Comparison of ENCODE assay signal across 1 cellular context in the genomic region with DNA sequence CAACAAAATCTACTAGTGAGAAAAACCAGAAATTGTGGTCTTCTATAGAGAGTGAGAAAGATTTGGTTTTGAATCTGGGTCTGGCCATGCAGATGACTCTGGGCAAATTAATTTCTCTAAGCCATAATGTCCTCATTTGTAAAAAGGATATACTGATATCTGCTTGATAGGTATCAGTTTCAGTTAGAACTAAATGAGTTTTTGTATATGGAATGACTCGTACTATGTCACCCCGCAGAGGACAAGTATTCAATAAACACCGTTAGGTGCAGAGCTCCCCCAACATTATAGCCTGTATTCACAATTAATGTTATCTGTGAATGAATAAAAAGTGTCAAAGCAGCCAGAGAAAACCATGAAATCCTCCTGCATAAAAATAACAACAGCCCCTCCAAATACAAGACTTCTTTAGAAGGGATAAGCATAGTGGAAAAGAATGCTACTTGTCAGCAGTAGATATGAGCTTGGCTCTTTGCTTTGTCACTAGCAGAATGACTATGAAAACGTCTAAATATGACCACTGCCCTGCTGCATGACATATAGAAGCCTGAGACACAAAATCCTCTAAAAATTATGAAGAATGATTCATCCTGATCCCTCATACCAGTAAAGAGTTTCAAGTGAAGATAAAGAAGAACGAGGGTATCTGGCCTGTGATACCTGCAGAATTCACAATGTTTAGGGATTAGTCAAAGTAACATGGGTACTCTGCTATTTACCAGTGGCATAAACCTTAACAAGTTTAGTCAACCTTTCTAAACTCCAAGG.
A peak's percentile ranks its signal among the peaks of the same experiment; 100 is the strongest.
TF ChIP-seq lines count a peak whose summit lies in the region.

No MANE protein-coding gene starts in this region.

TF ChIP-seq in K562, 482 proteins besides CTCF, POLR2A, EP300 and RAD21 (continued from another document and continues in another):
- TF ChIP-seq, protein P1, sequence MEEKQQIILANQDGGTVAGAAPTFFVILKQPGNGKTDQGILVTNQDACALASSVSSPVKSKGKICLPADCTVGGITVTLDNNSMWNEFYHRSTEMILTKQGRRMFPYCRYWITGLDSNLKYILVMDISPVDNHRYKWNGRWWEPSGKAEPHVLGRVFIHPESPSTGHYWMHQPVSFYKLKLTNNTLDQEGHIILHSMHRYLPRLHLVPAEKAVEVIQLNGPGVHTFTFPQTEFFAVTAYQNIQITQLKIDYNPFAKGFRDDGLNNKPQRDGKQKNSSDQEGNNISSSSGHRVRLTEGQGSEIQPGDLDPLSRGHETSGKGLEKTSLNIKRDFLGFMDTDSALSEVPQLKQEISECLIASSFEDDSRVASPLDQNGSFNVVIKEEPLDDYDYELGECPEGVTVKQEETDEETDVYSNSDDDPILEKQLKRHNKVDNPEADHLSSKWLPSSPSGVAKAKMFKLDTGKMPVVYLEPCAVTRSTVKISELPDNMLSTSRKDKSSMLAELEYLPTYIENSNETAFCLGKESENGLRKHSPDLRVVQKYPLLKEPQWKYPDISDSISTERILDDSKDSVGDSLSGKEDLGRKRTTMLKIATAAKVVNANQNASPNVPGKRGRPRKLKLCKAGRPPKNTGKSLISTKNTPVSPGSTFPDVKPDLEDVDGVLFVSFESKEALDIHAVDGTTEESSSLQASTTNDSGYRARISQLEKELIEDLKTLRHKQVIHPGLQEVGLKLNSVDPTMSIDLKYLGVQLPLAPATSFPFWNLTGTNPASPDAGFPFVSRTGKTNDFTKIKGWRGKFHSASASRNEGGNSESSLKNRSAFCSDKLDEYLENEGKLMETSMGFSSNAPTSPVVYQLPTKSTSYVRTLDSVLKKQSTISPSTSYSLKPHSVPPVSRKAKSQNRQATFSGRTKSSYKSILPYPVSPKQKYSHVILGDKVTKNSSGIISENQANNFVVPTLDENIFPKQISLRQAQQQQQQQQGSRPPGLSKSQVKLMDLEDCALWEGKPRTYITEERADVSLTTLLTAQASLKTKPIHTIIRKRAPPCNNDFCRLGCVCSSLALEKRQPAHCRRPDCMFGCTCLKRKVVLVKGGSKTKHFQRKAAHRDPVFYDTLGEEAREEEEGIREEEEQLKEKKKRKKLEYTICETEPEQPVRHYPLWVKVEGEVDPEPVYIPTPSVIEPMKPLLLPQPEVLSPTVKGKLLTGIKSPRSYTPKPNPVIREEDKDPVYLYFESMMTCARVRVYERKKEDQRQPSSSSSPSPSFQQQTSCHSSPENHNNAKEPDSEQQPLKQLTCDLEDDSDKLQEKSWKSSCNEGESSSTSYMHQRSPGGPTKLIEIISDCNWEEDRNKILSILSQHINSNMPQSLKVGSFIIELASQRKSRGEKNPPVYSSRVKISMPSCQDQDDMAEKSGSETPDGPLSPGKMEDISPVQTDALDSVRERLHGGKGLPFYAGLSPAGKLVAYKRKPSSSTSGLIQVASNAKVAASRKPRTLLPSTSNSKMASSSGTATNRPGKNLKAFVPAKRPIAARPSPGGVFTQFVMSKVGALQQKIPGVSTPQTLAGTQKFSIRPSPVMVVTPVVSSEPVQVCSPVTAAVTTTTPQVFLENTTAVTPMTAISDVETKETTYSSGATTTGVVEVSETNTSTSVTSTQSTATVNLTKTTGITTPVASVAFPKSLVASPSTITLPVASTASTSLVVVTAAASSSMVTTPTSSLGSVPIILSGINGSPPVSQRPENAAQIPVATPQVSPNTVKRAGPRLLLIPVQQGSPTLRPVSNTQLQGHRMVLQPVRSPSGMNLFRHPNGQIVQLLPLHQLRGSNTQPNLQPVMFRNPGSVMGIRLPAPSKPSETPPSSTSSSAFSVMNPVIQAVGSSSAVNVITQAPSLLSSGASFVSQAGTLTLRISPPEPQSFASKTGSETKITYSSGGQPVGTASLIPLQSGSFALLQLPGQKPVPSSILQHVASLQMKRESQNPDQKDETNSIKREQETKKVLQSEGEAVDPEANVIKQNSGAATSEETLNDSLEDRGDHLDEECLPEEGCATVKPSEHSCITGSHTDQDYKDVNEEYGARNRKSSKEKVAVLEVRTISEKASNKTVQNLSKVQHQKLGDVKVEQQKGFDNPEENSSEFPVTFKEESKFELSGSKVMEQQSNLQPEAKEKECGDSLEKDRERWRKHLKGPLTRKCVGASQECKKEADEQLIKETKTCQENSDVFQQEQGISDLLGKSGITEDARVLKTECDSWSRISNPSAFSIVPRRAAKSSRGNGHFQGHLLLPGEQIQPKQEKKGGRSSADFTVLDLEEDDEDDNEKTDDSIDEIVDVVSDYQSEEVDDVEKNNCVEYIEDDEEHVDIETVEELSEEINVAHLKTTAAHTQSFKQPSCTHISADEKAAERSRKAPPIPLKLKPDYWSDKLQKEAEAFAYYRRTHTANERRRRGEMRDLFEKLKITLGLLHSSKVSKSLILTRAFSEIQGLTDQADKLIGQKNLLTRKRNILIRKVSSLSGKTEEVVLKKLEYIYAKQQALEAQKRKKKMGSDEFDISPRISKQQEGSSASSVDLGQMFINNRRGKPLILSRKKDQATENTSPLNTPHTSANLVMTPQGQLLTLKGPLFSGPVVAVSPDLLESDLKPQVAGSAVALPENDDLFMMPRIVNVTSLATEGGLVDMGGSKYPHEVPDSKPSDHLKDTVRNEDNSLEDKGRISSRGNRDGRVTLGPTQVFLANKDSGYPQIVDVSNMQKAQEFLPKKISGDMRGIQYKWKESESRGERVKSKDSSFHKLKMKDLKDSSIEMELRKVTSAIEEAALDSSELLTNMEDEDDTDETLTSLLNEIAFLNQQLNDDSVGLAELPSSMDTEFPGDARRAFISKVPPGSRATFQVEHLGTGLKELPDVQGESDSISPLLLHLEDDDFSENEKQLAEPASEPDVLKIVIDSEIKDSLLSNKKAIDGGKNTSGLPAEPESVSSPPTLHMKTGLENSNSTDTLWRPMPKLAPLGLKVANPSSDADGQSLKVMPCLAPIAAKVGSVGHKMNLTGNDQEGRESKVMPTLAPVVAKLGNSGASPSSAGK (IDR thresholded peaks at IDR 0.05) = no peak
- TF ChIP-seq JUN (IDR thresholded peaks at IDR 0.05; ENCODE audit: borderline replicate concordance, low read depth, low read length) (no peak), JUN (CRISPR knock-in tag; IDR thresholded peaks at IDR 0.05; ENCODE audit: borderline replicate concordance) (no peak), RBM39 (optimal IDR thresholded peaks at IDR 0.05; ENCODE audit: low read depth, low read length) (no peak), ZNF133 (CRISPR knock-in tag; IDR thresholded peaks at IDR 0.05) (no peak), TRIM24 (IDR thresholded peaks at IDR 0.05) (peak; percentile 28 to 52; a peak in 2 of 4 replicates), MCM5 (IDR thresholded peaks at IDR 0.05; ENCODE audit: low read depth) (no peak), ZNF224 (CRISPR knock-in tag; IDR thresholded peaks at IDR 0.05) (no peak), HDAC6 (IDR thresholded peaks at IDR 0.05; ENCODE audit: low read depth, low read length) (no peak), ATF7 (IDR thresholded peaks at IDR 0.05) (0 out of 2 replicates have a peak, but pooled peaks have one; percentile 15), PPARD (CRISPR knock-in tag; IDR thresholded peaks at IDR 0.05) (no peak), ZFP1 (CRISPR knock-in tag; IDR thresholded peaks at IDR 0.05) (no peak), SNIP1 (IDR thresholded peaks at IDR 0.05; ENCODE audit: low read depth) (no peak), PCBP1 (IDR thresholded peaks at IDR 0.05; ENCODE audit: low read depth, low read length, poor library complexity, severe bottlenecking) (no peak), TBL1XR1 (IDR thresholded peaks at IDR 0.05; ENCODE audit: low read length in 2 of 2) (peak in 1 of 2 experiments; percentile 57; a peak in 2 of 4 replicates), ESRRA (IDR thresholded peaks at IDR 0.05; ENCODE audit: borderline replicate concordance, low read depth) (no peak), FOSL1 (tag; conservative IDR thresholded peaks at IDR 0.05) (peak; percentile 93), NELFE (IDR thresholded peaks at IDR 0.05; ENCODE audit: insufficient read depth, insufficient read length) (no peak), ZNF239 (CRISPR knock-in tag; IDR thresholded peaks at IDR 0.05) (no peak), SAFB (IDR thresholded peaks at IDR 0.05; ENCODE audit: borderline replicate concordance, low read depth, low read length) (no peak), ARHGAP35 (IDR thresholded peaks at IDR 0.05; ENCODE audit: partially characterized antibody) (no peak), NFATC3 (IDR thresholded peaks at IDR 0.05) (no peak), JUND (IDR thresholded peaks at IDR 0.05; ENCODE audit: borderline replicate concordance, low read depth, low read length) (peak; percentile 82), JUND (tag; IDR thresholded peaks at IDR 0.05; ENCODE audit: borderline replicate concordance, low read depth, low read length) (peak; percentile 70; the same call in 1 of the 3 replicates), ZBTB7A (IDR thresholded peaks at IDR 0.05; ENCODE audit: borderline replicate concordance, control insufficient read depth, low read depth, low read length) (no peak), ZNF551 (CRISPR knock-in tag; IDR thresholded peaks at IDR 0.05) (no peak), TEAD2 (tag; IDR thresholded peaks at IDR 0.05) (no peak)
- TF ChIP-seq, protein P2, sequence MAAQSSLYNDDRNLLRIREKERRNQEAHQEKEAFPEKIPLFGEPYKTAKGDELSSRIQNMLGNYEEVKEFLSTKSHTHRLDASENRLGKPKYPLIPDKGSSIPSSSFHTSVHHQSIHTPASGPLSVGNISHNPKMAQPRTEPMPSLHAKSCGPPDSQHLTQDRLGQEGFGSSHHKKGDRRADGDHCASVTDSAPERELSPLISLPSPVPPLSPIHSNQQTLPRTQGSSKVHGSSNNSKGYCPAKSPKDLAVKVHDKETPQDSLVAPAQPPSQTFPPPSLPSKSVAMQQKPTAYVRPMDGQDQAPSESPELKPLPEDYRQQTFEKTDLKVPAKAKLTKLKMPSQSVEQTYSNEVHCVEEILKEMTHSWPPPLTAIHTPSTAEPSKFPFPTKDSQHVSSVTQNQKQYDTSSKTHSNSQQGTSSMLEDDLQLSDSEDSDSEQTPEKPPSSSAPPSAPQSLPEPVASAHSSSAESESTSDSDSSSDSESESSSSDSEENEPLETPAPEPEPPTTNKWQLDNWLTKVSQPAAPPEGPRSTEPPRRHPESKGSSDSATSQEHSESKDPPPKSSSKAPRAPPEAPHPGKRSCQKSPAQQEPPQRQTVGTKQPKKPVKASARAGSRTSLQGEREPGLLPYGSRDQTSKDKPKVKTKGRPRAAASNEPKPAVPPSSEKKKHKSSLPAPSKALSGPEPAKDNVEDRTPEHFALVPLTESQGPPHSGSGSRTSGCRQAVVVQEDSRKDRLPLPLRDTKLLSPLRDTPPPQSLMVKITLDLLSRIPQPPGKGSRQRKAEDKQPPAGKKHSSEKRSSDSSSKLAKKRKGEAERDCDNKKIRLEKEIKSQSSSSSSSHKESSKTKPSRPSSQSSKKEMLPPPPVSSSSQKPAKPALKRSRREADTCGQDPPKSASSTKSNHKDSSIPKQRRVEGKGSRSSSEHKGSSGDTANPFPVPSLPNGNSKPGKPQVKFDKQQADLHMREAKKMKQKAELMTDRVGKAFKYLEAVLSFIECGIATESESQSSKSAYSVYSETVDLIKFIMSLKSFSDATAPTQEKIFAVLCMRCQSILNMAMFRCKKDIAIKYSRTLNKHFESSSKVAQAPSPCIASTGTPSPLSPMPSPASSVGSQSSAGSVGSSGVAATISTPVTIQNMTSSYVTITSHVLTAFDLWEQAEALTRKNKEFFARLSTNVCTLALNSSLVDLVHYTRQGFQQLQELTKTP (IDR thresholded peaks at IDR 0.05; ENCODE audit: low read depth in 1 of 2, partially characterized antibody in 2 of 2) = peak in 1 of 2 experiments; percentile 30
- TF ChIP-seq, protein P3, sequence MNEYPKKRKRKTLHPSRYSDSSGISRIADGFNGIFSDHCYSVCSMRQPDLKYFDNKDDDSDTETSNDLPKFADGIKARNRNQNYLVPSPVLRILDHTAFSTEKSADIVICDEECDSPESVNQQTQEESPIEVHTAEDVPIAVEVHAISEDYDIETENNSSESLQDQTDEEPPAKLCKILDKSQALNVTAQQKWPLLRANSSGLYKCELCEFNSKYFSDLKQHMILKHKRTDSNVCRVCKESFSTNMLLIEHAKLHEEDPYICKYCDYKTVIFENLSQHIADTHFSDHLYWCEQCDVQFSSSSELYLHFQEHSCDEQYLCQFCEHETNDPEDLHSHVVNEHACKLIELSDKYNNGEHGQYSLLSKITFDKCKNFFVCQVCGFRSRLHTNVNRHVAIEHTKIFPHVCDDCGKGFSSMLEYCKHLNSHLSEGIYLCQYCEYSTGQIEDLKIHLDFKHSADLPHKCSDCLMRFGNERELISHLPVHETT (CRISPR knock-in tag; conservative IDR thresholded peaks at IDR 0.05 in 1 of 2, IDR thresholded peaks at IDR 0.05 in 1 of 2) = peak in 1 of 2 experiments; percentile 44; a peak in 1 of 4 replicates
- TF ChIP-seq, protein P4, sequence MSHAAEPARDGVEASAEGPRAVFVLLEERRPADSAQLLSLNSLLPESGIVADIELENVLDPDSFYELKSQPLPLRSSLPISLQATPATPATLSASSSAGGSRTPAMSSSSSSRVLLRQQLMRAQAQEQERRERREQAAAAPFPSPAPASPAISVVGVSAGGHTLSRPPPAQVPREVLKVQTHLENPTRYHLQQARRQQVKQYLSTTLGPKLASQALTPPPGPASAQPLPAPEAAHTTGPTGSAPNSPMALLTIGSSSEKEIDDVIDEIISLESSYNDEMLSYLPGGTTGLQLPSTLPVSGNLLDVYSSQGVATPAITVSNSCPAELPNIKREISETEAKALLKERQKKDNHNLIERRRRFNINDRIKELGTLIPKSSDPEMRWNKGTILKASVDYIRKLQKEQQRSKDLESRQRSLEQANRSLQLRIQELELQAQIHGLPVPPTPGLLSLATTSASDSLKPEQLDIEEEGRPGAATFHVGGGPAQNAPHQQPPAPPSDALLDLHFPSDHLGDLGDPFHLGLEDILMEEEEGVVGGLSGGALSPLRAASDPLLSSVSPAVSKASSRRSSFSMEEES (CRISPR knock-in tag; IDR thresholded peaks at IDR 0.05) = no peak
- TF ChIP-seq, protein P5, sequence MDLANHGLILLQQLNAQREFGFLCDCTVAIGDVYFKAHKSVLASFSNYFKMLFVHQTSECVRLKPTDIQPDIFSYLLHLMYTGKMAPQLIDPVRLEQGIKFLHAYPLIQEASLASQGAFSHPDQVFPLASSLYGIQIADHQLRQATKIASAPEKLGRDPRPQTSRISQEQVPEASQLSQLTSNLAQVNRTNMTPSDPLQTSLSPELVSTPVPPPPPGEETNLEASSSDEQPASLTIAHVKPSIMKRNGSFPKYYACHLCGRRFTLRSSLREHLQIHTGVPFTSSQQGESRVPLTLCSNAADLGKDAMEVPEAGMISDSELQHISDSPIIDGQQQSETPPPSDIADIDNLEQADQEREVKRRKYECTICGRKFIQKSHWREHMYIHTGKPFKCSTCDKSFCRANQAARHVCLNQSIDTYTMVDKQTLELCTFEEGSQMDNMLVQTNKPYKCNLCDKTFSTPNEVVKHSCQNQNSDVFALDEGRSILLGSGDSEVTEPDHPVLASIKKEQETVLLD (IDR thresholded peaks at IDR 0.05) = peak; percentile 16; the same call in 1 of the 2 replicates
- TF ChIP-seq, protein P6, sequence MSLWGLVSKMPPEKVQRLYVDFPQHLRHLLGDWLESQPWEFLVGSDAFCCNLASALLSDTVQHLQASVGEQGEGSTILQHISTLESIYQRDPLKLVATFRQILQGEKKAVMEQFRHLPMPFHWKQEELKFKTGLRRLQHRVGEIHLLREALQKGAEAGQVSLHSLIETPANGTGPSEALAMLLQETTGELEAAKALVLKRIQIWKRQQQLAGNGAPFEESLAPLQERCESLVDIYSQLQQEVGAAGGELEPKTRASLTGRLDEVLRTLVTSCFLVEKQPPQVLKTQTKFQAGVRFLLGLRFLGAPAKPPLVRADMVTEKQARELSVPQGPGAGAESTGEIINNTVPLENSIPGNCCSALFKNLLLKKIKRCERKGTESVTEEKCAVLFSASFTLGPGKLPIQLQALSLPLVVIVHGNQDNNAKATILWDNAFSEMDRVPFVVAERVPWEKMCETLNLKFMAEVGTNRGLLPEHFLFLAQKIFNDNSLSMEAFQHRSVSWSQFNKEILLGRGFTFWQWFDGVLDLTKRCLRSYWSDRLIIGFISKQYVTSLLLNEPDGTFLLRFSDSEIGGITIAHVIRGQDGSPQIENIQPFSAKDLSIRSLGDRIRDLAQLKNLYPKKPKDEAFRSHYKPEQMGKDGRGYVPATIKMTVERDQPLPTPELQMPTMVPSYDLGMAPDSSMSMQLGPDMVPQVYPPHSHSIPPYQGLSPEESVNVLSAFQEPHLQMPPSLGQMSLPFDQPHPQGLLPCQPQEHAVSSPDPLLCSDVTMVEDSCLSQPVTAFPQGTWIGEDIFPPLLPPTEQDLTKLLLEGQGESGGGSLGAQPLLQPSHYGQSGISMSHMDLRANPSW (CRISPR knock-in tag; IDR thresholded peaks at IDR 0.05) = no peak
